ENCODE assay signal across 14 cellular contexts in the genomic region with DNA sequence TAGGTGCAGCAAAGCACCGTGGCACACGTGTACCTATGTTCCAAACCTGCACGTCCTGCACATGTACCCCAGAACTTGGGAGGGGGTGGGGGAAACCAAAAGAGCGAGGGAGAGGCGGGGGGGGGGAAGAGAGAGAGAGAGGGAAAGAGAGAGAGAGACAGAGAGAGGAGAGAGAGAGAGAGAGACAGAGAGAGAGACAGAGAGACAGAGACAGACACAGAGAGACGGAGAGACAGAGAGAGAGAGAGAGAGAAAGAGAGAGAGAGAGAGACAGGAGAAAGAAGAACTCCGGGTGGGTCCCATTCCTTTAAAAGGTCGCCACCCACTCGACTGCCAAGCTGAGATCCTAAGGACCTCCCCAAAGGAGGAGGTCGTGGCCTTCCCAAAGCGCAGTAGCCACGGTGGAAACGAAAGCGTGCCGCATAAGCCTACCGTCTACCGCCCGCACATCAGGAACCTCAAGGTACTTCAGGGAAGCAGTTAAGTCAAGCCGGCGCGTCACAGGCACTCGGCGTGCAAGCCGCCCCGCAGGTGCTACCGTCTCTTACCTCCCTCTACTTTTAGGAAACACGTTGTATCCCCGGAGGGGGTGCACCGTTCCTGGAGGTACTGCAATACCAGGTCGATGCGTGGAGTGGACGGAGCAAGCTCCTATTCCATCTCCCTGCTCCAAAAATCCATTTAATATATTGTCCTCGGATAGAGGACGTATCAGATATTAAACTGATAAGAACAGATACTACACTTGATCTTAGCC. TPM values are rescaled to one million over a fixed set of nuclear protein-coding genes. Genes with fewer than 3 reads are reported as not detected.
DNase-seq lines count a peak whose midpoint lies in the region; ATAC-seq, FAIRE-seq and TF ChIP-seq lines count a peak whose summit lies in the region.
"Not testable (repeated sequence)": the region's sequence is repeated elsewhere in the genome, so short reads cannot be mapped to it uniquely, and the experiment has no call there.
"Had no signal": no experiment of that assay in that cellular context is flagged by ENCODE, and none has a peak within 500 bp of the region (broad histone marks: within the 10 kb centered on the region; RNA-seq: fewer than 3 reads in every experiment).

No MANE protein-coding gene starts in this region.

- H3K9me1 ChIP-seq in K562 (ENCODE audit: control insufficient read depth, insufficient read depth, low read length): not testable (repeated sequence)

- not testable (repeated sequence) for H3K27ac ChIP-seq in Panc1 (ENCODE audit: low read length); K562 (ENCODE audit: extremely low read depth, low read depth, low read length); HepG2 (ENCODE audit: extremely low read length, insufficient read depth, low read length)

- TF ChIP-seq POLR2A in K562 (conservative IDR thresholded peaks at IDR 0.05); HepG2 (IDR thresholded peaks at IDR 0.05; ENCODE audit: insufficient read depth in 1 of 2, low read depth in 2 of 2, low read length in 2 of 2): not testable (repeated sequence)

- H3K4me2 ChIP-seq in K562 (ENCODE audit: insufficient read depth, low read length); HepG2 (ENCODE audit: low read depth, low read length): not testable (repeated sequence)

- H2AFZ ChIP-seq in K562 (ENCODE audit: low read depth, low read length); HepG2 (ENCODE audit: low read length): not testable (repeated sequence)

- DNase-seq in Panc1 (ENCODE audit: low read depth, low spot score); activated CD4-positive, alpha-beta T cell treated with anti-CD3 and anti-CD28 coated beads for 36 hours; activated T-cell treated with anti-CD3 and anti-CD28 coated beads, Interleukin-2, amount 50 U/mL, for 72 hours; K562 (ENCODE audit: extremely low read depth in 1 of 4, low spot score in 3 of 4); HepG2 (ENCODE audit: low spot score); natural killer cell treated with Interleukin-12 subunit alpha and Interleukin-12 subunit beta and Interleukin-15 and Interleukin-18, amount 100 ng/mL, for 72 hours (ENCODE audit: low spot score); stimulated activated naive CD8-positive, alpha-beta T cell treated with anti-CD3 and anti-CD28 coated beads, Interleukin-15, Interleukin-2, amounts not matched to agents 100 U/mL and 50 U/mL, for 24 hours: not testable (repeated sequence)

- not testable (repeated sequence) for H4K20me1 ChIP-seq in K562 (replicated peaks; ENCODE audit: control insufficient read depth, insufficient read depth, low read length); HepG2 (ENCODE audit: insufficient read depth, low read length)

- not testable (repeated sequence) for H3K27me3 Mint-ChIP-seq in activated CD4-positive, alpha-beta T cell treated with anti-CD3 and anti-CD28 coated beads for 36 hours; activated T-cell treated with anti-CD3 and anti-CD28 coated beads, Interleukin-2, amount 50 U/mL, for 72 hours (ENCODE audit: low read depth); natural killer cell treated with Interleukin-12 subunit alpha and Interleukin-12 subunit beta and Interleukin-15 and Interleukin-18, amount 100 ng/mL, for 72 hours

- in situ Hi-C loops in Panc1 (cut with HindIII; ENCODE audit: low pct_unique_long_range_greater_than_20kb, low sequenced_read_pairs); K562 (cut with MboI); HepG2 (cut with HindIII; ENCODE audit: extremely low pct_ligation_motif_present, low pct_unique_long_range_greater_than_20kb): not testable (repeated sequence)

- H3K27me3 ChIP-seq in Panc1 (ENCODE audit: control insufficient read depth, insufficient read depth, low read length); K562 (ENCODE audit: control insufficient read depth in 2 of 2, insufficient read depth in 2 of 2, low read length in 2 of 2); HepG2 (ENCODE audit: control insufficient read depth in 1 of 2, insufficient read depth in 2 of 2, low read length in 2 of 2): not testable (repeated sequence)

- not testable (repeated sequence) for FAIRE-seq in K562 (lab: Jason Lieb, UNC); HepG2 (lab: Jason Lieb, UNC)

- H3K9me3 ChIP-seq in Panc1 (ENCODE audit: control insufficient read depth, insufficient read depth, low read depth, low read length); K562 (replicated peaks; ENCODE audit: control insufficient read depth, insufficient read depth, low read depth, low read length); HepG2 (ENCODE audit: low read length): not testable (repeated sequence)

- CTCF ChIA-PET in Panc1 (lab: Charles Lee); activated CD4-positive, alpha-beta T cell treated with anti-CD3 and anti-CD28 coated beads for 36 hours (lab: Charles Lee); K562 (lab: Yijun Ruan, JAX; ENCODE audit: low intra/inter-chr PET ratio); HepG2 (lab: Yijun Ruan, JAX; ENCODE audit: low intra/inter-chr PET ratio, low total read pairs): not testable (repeated sequence)

- WGBS in K562 (ENCODE audit: insufficient coverage, low coverage, missing lambda C conversion rate): no CpG with 5 or more reads among the region's 34 CpGs
- WGBS in HepG2 (ENCODE audit: low lambda C conversion rate): no CpG with 5 or more reads among the region's 34 CpGs

- H3K4me3 ChIP-seq in Panc1 (ENCODE audit: low read depth in 2 of 2, low read length in 2 of 2); K562; HepG2 (replicated peaks in 1 of 3; ENCODE audit: insufficient read depth in 1 of 3, low read depth in 2 of 3, low read length in 3 of 3): not testable (repeated sequence)

- not testable (repeated sequence) for TF ChIP-seq RAD21 in K562 (CRISPR knock-in tag; conservative IDR thresholded peaks at IDR 0.05 in 1 of 2, IDR thresholded peaks at IDR 0.05 in 1 of 2); HepG2 (CRISPR knock-in tag; IDR thresholded peaks at IDR 0.05)

- H3K36me3 Mint-ChIP-seq in activated CD4-positive, alpha-beta T cell treated with anti-CD3 and anti-CD28 coated beads for 36 hours (ENCODE audit: low read depth); activated T-cell treated with anti-CD3 and anti-CD28 coated beads, Interleukin-2, amount 50 U/mL, for 72 hours (ENCODE audit: insufficient read depth in 2 of 2); natural killer cell treated with Interleukin-12 subunit alpha and Interleukin-12 subunit beta and Interleukin-15 and Interleukin-18, amount 100 ng/mL, for 72 hours: not testable (repeated sequence)

- not testable (repeated sequence) for H3K4me1 Mint-ChIP-seq in activated CD4-positive, alpha-beta T cell treated with anti-CD3 and anti-CD28 coated beads for 36 hours; activated T-cell treated with anti-CD3 and anti-CD28 coated beads, Interleukin-2, amount 50 U/mL, for 72 hours (ENCODE audit: low read depth); natural killer cell treated with Interleukin-12 subunit alpha and Interleukin-12 subunit beta and Interleukin-15 and Interleukin-18, amount 100 ng/mL, for 72 hours (ENCODE audit: low read depth in 2 of 2)

- not testable (repeated sequence) for H3K79me2 ChIP-seq in K562 (ENCODE audit: control insufficient read depth, insufficient read depth, low read length); HepG2 (ENCODE audit: insufficient read depth, low read length)

- not testable (repeated sequence) for TF ChIP-seq EP300 in K562 (IDR thresholded peaks at IDR 0.05; ENCODE audit: low read length); HepG2 (IDR thresholded peaks at IDR 0.05; ENCODE audit: low read depth in 2 of 2, low read length in 2 of 2); HepG2 (CRISPR knock-in tag; IDR thresholded peaks at IDR 0.05; ENCODE audit: borderline replicate concordance)

- intact Hi-C loops in Panc1 (cut with micrococcal nuclease; ENCODE audit: unreplicated experiment); activated CD4-positive, alpha-beta T cell treated with anti-CD3 and anti-CD28 coated beads for 36 hours (cut with DNase I, micrococcal nuclease); K562 (cut with micrococcal nuclease); HepG2 (cut with micrococcal nuclease; ENCODE audit: unreplicated experiment): not testable (repeated sequence)

- not testable (repeated sequence) for BruUV-seq in Panc1 (replicated peaks; lab: Mats Ljungman, UMichigan); K562 (replicated peaks; lab: Mats Ljungman, UMichigan); HepG2 (replicated peaks; lab: Mats Ljungman, UMichigan)

- ATAC-seq in GM18517 (IDR thresholded peaks at IDR 0.05; ENCODE audit: unreplicated experiment): peak; percentile 36
- ATAC-seq in Panc1: peak; percentile 63
- ATAC-seq in activated CD4-positive, alpha-beta T cell treated with anti-CD3 and anti-CD28 coated beads for 36 hours: peak; percentile 64
- peak; percentile 63 to 72 for ATAC-seq in activated T-cell treated with anti-CD3 and anti-CD28 coated beads, Interleukin-2, amount 50 U/mL, for 72 hours (replicated peaks in 1 of 2)
- peak; percentile 66 for ATAC-seq in K562
- peak; percentile 57 for ATAC-seq in HepG2
- ATAC-seq in natural killer cell treated with Interleukin-12 subunit alpha and Interleukin-12 subunit beta and Interleukin-15 and Interleukin-18, amount 100 ng/mL, for 72 hours: peak; percentile 58 to 61
- ATAC-seq in stimulated activated naive CD8-positive, alpha-beta T cell treated with anti-CD3 and anti-CD28 coated beads, Interleukin-15, Interleukin-2, amounts not matched to agents 100 U/mL and 50 U/mL, for 24 hours: peak; percentile 66

- TF ChIP-seq CTCF in Panc1 (IDR thresholded peaks at IDR 0.05); K562 (IDR thresholded peaks at IDR 0.05 in 2 of 3, conservative IDR thresholded peaks at IDR 0.05 in 1 of 3; ENCODE audit: insufficient read depth in 2 of 3, low read depth in 1 of 3, low read length in 3 of 3); HepG2 (CRISPR knock-in tag; IDR thresholded peaks at IDR 0.05): not testable (repeated sequence)

- not testable (repeated sequence) for H3K4me1 ChIP-seq in Panc1 (ENCODE audit: control insufficient read depth, insufficient read depth, low read length); K562 (replicated peaks in 1 of 2; ENCODE audit: control insufficient read depth in 2 of 2, insufficient read depth in 2 of 2, low read length in 2 of 2); HepG2 (ENCODE audit: insufficient read depth, low read length)

- H3K36me3 ChIP-seq in Panc1 (ENCODE audit: control insufficient read depth, insufficient read depth, low read length); K562 (ENCODE audit: control insufficient read depth, insufficient read depth, low read length); HepG2 (replicated peaks in 1 of 2; ENCODE audit: control insufficient read depth in 1 of 2, insufficient read depth in 2 of 2, low read length in 2 of 2): not testable (repeated sequence)

- H3K9me3 Mint-ChIP-seq in activated CD4-positive, alpha-beta T cell treated with anti-CD3 and anti-CD28 coated beads for 36 hours (ENCODE audit: low read depth); activated T-cell treated with anti-CD3 and anti-CD28 coated beads, Interleukin-2, amount 50 U/mL, for 72 hours; natural killer cell treated with Interleukin-12 subunit alpha and Interleukin-12 subunit beta and Interleukin-15 and Interleukin-18, amount 100 ng/mL, for 72 hours: not testable (repeated sequence)

- not testable (repeated sequence) for H3K4me3 Mint-ChIP-seq in activated CD4-positive, alpha-beta T cell treated with anti-CD3 and anti-CD28 coated beads for 36 hours; activated T-cell treated with anti-CD3 and anti-CD28 coated beads, Interleukin-2, amount 50 U/mL, for 72 hours; natural killer cell treated with Interleukin-12 subunit alpha and Interleukin-12 subunit beta and Interleukin-15 and Interleukin-18, amount 100 ng/mL, for 72 hours

- POLR2A ChIA-PET in Panc1 (lab: Charles Lee); activated CD4-positive, alpha-beta T cell treated with anti-CD3 and anti-CD28 coated beads for 36 hours (lab: Charles Lee); K562 (lab: Yijun Ruan, JAX); HepG2 (lab: Yijun Ruan, JAX): not testable (repeated sequence)

- H3K9ac ChIP-seq in K562 (ENCODE audit: insufficient read depth in 1 of 2, low read depth in 2 of 2, low read length in 2 of 2); HepG2 (ENCODE audit: insufficient read depth, low read depth, low read length): not testable (repeated sequence)

- H3K27ac Mint-ChIP-seq in activated CD4-positive, alpha-beta T cell treated with anti-CD3 and anti-CD28 coated beads for 36 hours; activated T-cell treated with anti-CD3 and anti-CD28 coated beads, Interleukin-2, amount 50 U/mL, for 72 hours; natural killer cell treated with Interleukin-12 subunit alpha and Interleukin-12 subunit beta and Interleukin-15 and Interleukin-18, amount 100 ng/mL, for 72 hours: not testable (repeated sequence)

RNA-seq across cellular contexts. Expression of a gene that starts 7.0 kb away (rescaled TPM):
- total RNA-seq in Panc1 (2021; ENCODE audit: unreplicated experiment) (4,481 TPM), K562 (2014; rRNA removed) (not detected in 2 replicates), K562 (2014; rRNA removed; fragmentation: Illumina TruSeq; extraction: Trizol) (not detected in 2 replicates), K562 (2015; rRNA removed; fragmentation: Illumina TruSeq; extraction: Trizol) (not detected in 2 replicates), K562 (2021) (9,315 and 9,527 TPM in 2 replicates), HepG2 (2016; rRNA removed; fragmentation: Illumina TruSeq; extraction: Trizol) (not detected in 2 replicates)
- not detected for polyA plus RNA-seq in Panc1 (2012; ENCODE audit: insufficient read length)
- total RNA-seq in activated CD4-positive, alpha-beta T cell treated with anti-CD3 and anti-CD28 coated beads for 36 hours: 1,000 to 10,000 TPM; 2,288 to 7,298 TPM
- 1,000 to 10,000 TPM; 4,759 to 5,082 TPM for total RNA-seq in activated T-cell treated with anti-CD3 and anti-CD28 coated beads, Interleukin-2, amount 50 U/mL, for 72 hours
- total RNA-seq in K562 (2011; cell fraction: chromatin; rRNA removed; ENCODE audit: low replicate concordance): not detected in 2 replicates
- total RNA-seq in K562 (2011; cell fraction: nucleolus; rRNA removed): not detected in 2 replicates
- total RNA-seq in K562 (2011; cell fraction: nucleoplasm; rRNA removed): not detected in 2 replicates
- polyA plus RNA-seq in K562 (2011; rRNA removed) (not detected in 2 replicates), K562 (2014; fragmentation: Illumina TruSeq; extraction: Trizol) (not detected in 2 replicates), K562 (2014; fragmentation: Nextera tagmentation; extraction: Ambion mirVana) (not detected), K562 (2014; rRNA removed) (not detected in 2 replicates), HepG2 (2011; rRNA removed) (not detected in 2 replicates)
- polyA plus RNA-seq in K562 (2011; cell fraction: cytosol; rRNA removed): not detected in 2 replicates
- not detected in 2 replicates for polyA plus RNA-seq in K562 (2011; cell fraction: nucleus; rRNA removed)
- not detected in 2 replicates for polyA plus RNA-seq in K562 (2012)
- polyA minus RNA-seq in K562 (2011; rRNA and poly(A)+ RNA removed): not detected in 2 replicates
- polyA minus RNA-seq in K562 (2011; cell fraction: cytosol; rRNA and poly(A)+ RNA removed): not detected in 2 replicates
- polyA minus RNA-seq in K562 (2011; cell fraction: nucleus; rRNA and poly(A)+ RNA removed): not detected in 2 replicates
- 7.5 and 10.4 TPM in 2 replicates for total RNA-seq in HepG2 (2016; cell fraction: cytosol; rRNA removed; fragmentation: Illumina TruSeq; extraction: Trizol; ENCODE audit: low read depth)
- not detected in 2 replicates for total RNA-seq in HepG2 (2016; cell fraction: insoluble cytoplasmic fraction; rRNA removed; fragmentation: Illumina TruSeq; extraction: Trizol)
- total RNA-seq in HepG2 (2016; cell fraction: membrane; rRNA removed; fragmentation: Illumina TruSeq; extraction: Trizol): not detected in 2 replicates
- total RNA-seq in HepG2 (2016; cell fraction: nucleus; rRNA removed; fragmentation: Illumina TruSeq; extraction: Trizol): not detected in 2 replicates
- not detected in 2 replicates for polyA plus RNA-seq in HepG2 (2011; cell fraction: cytosol; rRNA removed)
- polyA plus RNA-seq in HepG2 (2011; cell fraction: nucleus; rRNA removed): not detected in 2 replicates
- polyA plus RNA-seq in HepG2 (2012): not detected in 2 replicates
- not detected in 2 replicates for polyA plus RNA-seq in HepG2 (2016; cell fraction: cytosol; fragmentation: Illumina TruSeq; extraction: Trizol; ENCODE audit: low read depth)
- not detected in 2 replicates for polyA plus RNA-seq in HepG2 (2016; cell fraction: insoluble cytoplasmic fraction; fragmentation: Illumina TruSeq; extraction: Trizol; ENCODE audit: low read depth)
- polyA plus RNA-seq in HepG2 (2016; cell fraction: membrane; fragmentation: Illumina TruSeq; extraction: Trizol; ENCODE audit: low read depth): not detected in 2 replicates
- not detected in 2 replicates for polyA plus RNA-seq in HepG2 (2016; cell fraction: nucleus; fragmentation: Illumina TruSeq; extraction: Trizol; ENCODE audit: insufficient read depth, low read depth)
- polyA minus RNA-seq in HepG2 (2011; rRNA and poly(A)+ RNA removed; ENCODE audit: low replicate concordance): not detected in 2 replicates
- polyA minus RNA-seq in HepG2 (2011; cell fraction: cytosol; rRNA and poly(A)+ RNA removed): not detected in 2 replicates
- not detected in 2 replicates for polyA minus RNA-seq in HepG2 (2011; cell fraction: nucleus; rRNA and poly(A)+ RNA removed)
- 1,000 to 10,000 TPM; 3,257 to 3,900 TPM for total RNA-seq in natural killer cell treated with Interleukin-12 subunit alpha and Interleukin-12 subunit beta and Interleukin-15 and Interleukin-18, amount 100 ng/mL, for 72 hours
- total RNA-seq: A172, HT1080, LHCN-M2 had no signal
- polyA plus RNA-seq: CD4-positive, CD25-positive, alpha-beta regulatory T cell had no signal

RNA-seq across cellular contexts. Expression of a gene that starts 12.4 kb away (rescaled TPM):
- total RNA-seq in Panc1 (2021; ENCODE audit: unreplicated experiment) (not detected), K562 (2014; rRNA removed) (not detected in 2 replicates), K562 (2014; rRNA removed; fragmentation: Illumina TruSeq; extraction: Trizol) (not detected in 2 replicates), K562 (2015; rRNA removed; fragmentation: Illumina TruSeq; extraction: Trizol) (not detected in 2 replicates), K562 (2021) (not detected in 2 replicates), HepG2 (2016; rRNA removed; fragmentation: Illumina TruSeq; extraction: Trizol) (not detected in 2 replicates)
- 0.70 TPM for polyA plus RNA-seq in Panc1 (2012; ENCODE audit: insufficient read length)
- under 1 TPM in 1 of 2 experiments, not detected in 1; 0.27 TPM for total RNA-seq in activated CD4-positive, alpha-beta T cell treated with anti-CD3 and anti-CD28 coated beads for 36 hours
- under 1 TPM in 1 of 2 donors, not detected in 1; 0.74 TPM for total RNA-seq in activated T-cell treated with anti-CD3 and anti-CD28 coated beads, Interleukin-2, amount 50 U/mL, for 72 hours
- 0.88 TPM in 1 of 2 replicates, not detected in the other for total RNA-seq in K562 (2011; cell fraction: chromatin; rRNA removed; ENCODE audit: low replicate concordance)
- total RNA-seq in K562 (2011; cell fraction: nucleolus; rRNA removed): 0.66 TPM in 1 of 2 replicates, not detected in the other
- total RNA-seq in K562 (2011; cell fraction: nucleoplasm; rRNA removed): 1.6 TPM in 1 of 2 replicates, not detected in the other
- polyA plus RNA-seq in K562 (2011; rRNA removed) (not detected in 2 replicates), K562 (2014; fragmentation: Illumina TruSeq; extraction: Trizol) (not detected in 2 replicates), K562 (2014; fragmentation: Nextera tagmentation; extraction: Ambion mirVana) (under 1 TPM in 1 of 2 experiments, not detected in 1; 0.14 TPM), K562 (2014; rRNA removed) (not detected in 2 replicates), HepG2 (2011; rRNA removed) (not detected in 2 replicates)
- not detected in 2 replicates for polyA plus RNA-seq in K562 (2011; cell fraction: cytosol; rRNA removed)
- not detected in 2 replicates for polyA plus RNA-seq in K562 (2011; cell fraction: nucleus; rRNA removed)
- not detected in 2 replicates for polyA plus RNA-seq in K562 (2012)
- not detected in 2 replicates for polyA minus RNA-seq in K562 (2011; rRNA and poly(A)+ RNA removed)
- not detected in 2 replicates for polyA minus RNA-seq in K562 (2011; cell fraction: cytosol; rRNA and poly(A)+ RNA removed)
- polyA minus RNA-seq in K562 (2011; cell fraction: nucleus; rRNA and poly(A)+ RNA removed): not detected in 2 replicates
- not detected in 2 replicates for total RNA-seq in HepG2 (2016; cell fraction: cytosol; rRNA removed; fragmentation: Illumina TruSeq; extraction: Trizol; ENCODE audit: low read depth)
- not detected in 2 replicates for total RNA-seq in HepG2 (2016; cell fraction: insoluble cytoplasmic fraction; rRNA removed; fragmentation: Illumina TruSeq; extraction: Trizol)
- not detected in 2 replicates for total RNA-seq in HepG2 (2016; cell fraction: membrane; rRNA removed; fragmentation: Illumina TruSeq; extraction: Trizol)
- not detected in 2 replicates for total RNA-seq in HepG2 (2016; cell fraction: nucleus; rRNA removed; fragmentation: Illumina TruSeq; extraction: Trizol)
- not detected in 2 replicates for polyA plus RNA-seq in HepG2 (2011; cell fraction: cytosol; rRNA removed)
- 0.35 TPM in 1 of 2 replicates, not detected in the other for polyA plus RNA-seq in HepG2 (2011; cell fraction: nucleus; rRNA removed)
- polyA plus RNA-seq in HepG2 (2012): 3.0 and 6.9 TPM in 2 replicates
- not detected in 2 replicates for polyA plus RNA-seq in HepG2 (2016; cell fraction: cytosol; fragmentation: Illumina TruSeq; extraction: Trizol; ENCODE audit: low read depth)
- not detected in 2 replicates for polyA plus RNA-seq in HepG2 (2016; cell fraction: insoluble cytoplasmic fraction; fragmentation: Illumina TruSeq; extraction: Trizol; ENCODE audit: low read depth)
- not detected in 2 replicates for polyA plus RNA-seq in HepG2 (2016; cell fraction: membrane; fragmentation: Illumina TruSeq; extraction: Trizol; ENCODE audit: low read depth)
- not detected in 2 replicates for polyA plus RNA-seq in HepG2 (2016; cell fraction: nucleus; fragmentation: Illumina TruSeq; extraction: Trizol; ENCODE audit: insufficient read depth, low read depth)
- 0.28 and 0.48 TPM in 2 replicates for polyA minus RNA-seq in HepG2 (2011; rRNA and poly(A)+ RNA removed; ENCODE audit: low replicate concordance)
- not detected in 2 replicates for polyA minus RNA-seq in HepG2 (2011; cell fraction: cytosol; rRNA and poly(A)+ RNA removed)
- 1.3 and 1.6 TPM in 2 replicates for polyA minus RNA-seq in HepG2 (2011; cell fraction: nucleus; rRNA and poly(A)+ RNA removed)
- total RNA-seq in natural killer cell treated with Interleukin-12 subunit alpha and Interleukin-12 subunit beta and Interleukin-15 and Interleukin-18, amount 100 ng/mL, for 72 hours: not detected
- total RNA-seq: A172; CD4-positive, CD25-positive, alpha-beta regulatory T cell; HT1080; LHCN-M2; MCF 10A; OCI-LY7 had no signal
- polyA plus RNA-seq: CD4-positive, CD25-positive, alpha-beta regulatory T cell had no signal

RNA-seq across cellular contexts. Expression of a gene that starts 29.1 kb away (rescaled TPM):
- total RNA-seq in Panc1 (2021; ENCODE audit: unreplicated experiment) (3.5 TPM), K562 (2014; rRNA removed) (0.08 and 0.09 TPM in 2 replicates), K562 (2014; rRNA removed; fragmentation: Illumina TruSeq; extraction: Trizol) (0.15 and 0.29 TPM in 2 replicates), K562 (2015; rRNA removed; fragmentation: Illumina TruSeq; extraction: Trizol) (0.26 and 0.29 TPM in 2 replicates), K562 (2021) (0.24 and 0.40 TPM in 2 replicates), HepG2 (2016; rRNA removed; fragmentation: Illumina TruSeq; extraction: Trizol) (7.3 and 16.9 TPM in 2 replicates)
- polyA plus RNA-seq in Panc1 (2012; ENCODE audit: insufficient read length): 0.84 TPM
- total RNA-seq in activated CD4-positive, alpha-beta T cell treated with anti-CD3 and anti-CD28 coated beads for 36 hours: 10 to 100 TPM; 10.7 to 10.8 TPM
- total RNA-seq in activated T-cell treated with anti-CD3 and anti-CD28 coated beads, Interleukin-2, amount 50 U/mL, for 72 hours: 10 to 100 TPM; 11.7 to 21.6 TPM
- 8.6 and 16.5 TPM in 2 replicates for total RNA-seq in K562 (2011; cell fraction: chromatin; rRNA removed; ENCODE audit: low replicate concordance)
- total RNA-seq in K562 (2011; cell fraction: nucleolus; rRNA removed): 8.4 and 8.8 TPM in 2 replicates
- total RNA-seq in K562 (2011; cell fraction: nucleoplasm; rRNA removed): 6.0 and 10.1 TPM in 2 replicates
- polyA plus RNA-seq in K562 (2011; rRNA removed) (0.16 and 0.24 TPM in 2 replicates), K562 (2014; fragmentation: Illumina TruSeq; extraction: Trizol) (0.13 and 0.21 TPM in 2 replicates), K562 (2014; fragmentation: Nextera tagmentation; extraction: Ambion mirVana) (under 1 TPM; 0.03 to 0.07 TPM), K562 (2014; rRNA removed) (0.09 and 0.15 TPM in 2 replicates), HepG2 (2011; rRNA removed) (34.9 and 35.9 TPM in 2 replicates)
- polyA plus RNA-seq in K562 (2011; cell fraction: cytosol; rRNA removed): 0.10 and 0.25 TPM in 2 replicates
- 0.73 and 1.3 TPM in 2 replicates for polyA plus RNA-seq in K562 (2011; cell fraction: nucleus; rRNA removed)
- polyA plus RNA-seq in K562 (2012): 0.08 and 0.33 TPM in 2 replicates
- polyA minus RNA-seq in K562 (2011; rRNA and poly(A)+ RNA removed): 0.81 and 1.3 TPM in 2 replicates
- not detected in 2 replicates for polyA minus RNA-seq in K562 (2011; cell fraction: cytosol; rRNA and poly(A)+ RNA removed)
- 1.9 and 2.3 TPM in 2 replicates for polyA minus RNA-seq in K562 (2011; cell fraction: nucleus; rRNA and poly(A)+ RNA removed)
- 3.9 and 4.5 TPM in 2 replicates for total RNA-seq in HepG2 (2016; cell fraction: cytosol; rRNA removed; fragmentation: Illumina TruSeq; extraction: Trizol; ENCODE audit: low read depth)
- total RNA-seq in HepG2 (2016; cell fraction: insoluble cytoplasmic fraction; rRNA removed; fragmentation: Illumina TruSeq; extraction: Trizol): 6.1 and 18.6 TPM in 2 replicates
- total RNA-seq in HepG2 (2016; cell fraction: membrane; rRNA removed; fragmentation: Illumina TruSeq; extraction: Trizol): 6.4 and 6.9 TPM in 2 replicates
- total RNA-seq in HepG2 (2016; cell fraction: nucleus; rRNA removed; fragmentation: Illumina TruSeq; extraction: Trizol): 20.5 and 23.8 TPM in 2 replicates
- 23.9 and 25.0 TPM in 2 replicates for polyA plus RNA-seq in HepG2 (2011; cell fraction: cytosol; rRNA removed)
- polyA plus RNA-seq in HepG2 (2011; cell fraction: nucleus; rRNA removed): 47.7 and 53.8 TPM in 2 replicates
- 16.4 and 17.3 TPM in 2 replicates for polyA plus RNA-seq in HepG2 (2012)
- polyA plus RNA-seq in HepG2 (2016; cell fraction: cytosol; fragmentation: Illumina TruSeq; extraction: Trizol; ENCODE audit: low read depth): 1.5 and 1.7 TPM in 2 replicates
- polyA plus RNA-seq in HepG2 (2016; cell fraction: insoluble cytoplasmic fraction; fragmentation: Illumina TruSeq; extraction: Trizol; ENCODE audit: low read depth): 4.9 and 7.2 TPM in 2 replicates
- polyA plus RNA-seq in HepG2 (2016; cell fraction: membrane; fragmentation: Illumina TruSeq; extraction: Trizol; ENCODE audit: low read depth): 2.8 and 3.9 TPM in 2 replicates
- 25.2 and 27.5 TPM in 2 replicates for polyA plus RNA-seq in HepG2 (2016; cell fraction: nucleus; fragmentation: Illumina TruSeq; extraction: Trizol; ENCODE audit: insufficient read depth, low read depth)
- 1.4 and 123 TPM in 2 replicates for polyA minus RNA-seq in HepG2 (2011; rRNA and poly(A)+ RNA removed; ENCODE audit: low replicate concordance)
- polyA minus RNA-seq in HepG2 (2011; cell fraction: cytosol; rRNA and poly(A)+ RNA removed): 16.5 and 18.7 TPM in 2 replicates
- 64.1 and 65.3 TPM in 2 replicates for polyA minus RNA-seq in HepG2 (2011; cell fraction: nucleus; rRNA and poly(A)+ RNA removed)
- total RNA-seq in natural killer cell treated with Interleukin-12 subunit alpha and Interleukin-12 subunit beta and Interleukin-15 and Interleukin-18, amount 100 ng/mL, for 72 hours: 10 to 100 TPM; 18.2 to 31.5 TPM
